ENCODE assay signal across 18 cellular contexts in the genomic region with DNA sequence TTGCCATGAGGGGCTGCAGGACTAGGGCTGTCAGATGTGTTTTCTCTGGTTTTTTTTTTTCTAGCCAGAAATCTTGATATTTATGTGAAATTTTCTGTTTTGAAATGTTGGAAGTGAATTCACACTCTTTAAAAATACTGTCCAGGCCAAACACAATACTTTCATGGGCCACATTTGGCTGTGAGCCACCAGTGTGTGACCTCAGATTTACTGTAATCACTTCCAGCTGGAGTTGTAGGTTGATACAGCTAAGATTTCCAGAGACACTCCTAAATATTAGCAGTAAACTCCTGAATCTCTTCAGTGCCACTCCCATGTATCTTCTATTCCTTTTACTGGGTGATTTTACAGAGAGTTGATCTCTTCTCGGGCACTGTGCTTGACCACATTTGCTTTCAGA.
A peak's percentile ranks its signal among the peaks of the same experiment; 100 is the strongest.
DNase-seq lines count a peak whose midpoint lies in the region; ATAC-seq and TF ChIP-seq lines count a peak whose summit lies in the region.
"Had no signal": no experiment of that assay in that cellular context is flagged by ENCODE, and none has a peak within 500 bp of the region (broad histone marks: within the 10 kb centered on the region; RNA-seq: fewer than 3 reads in every experiment).

No MANE protein-coding gene starts in this region.

- H3K9me3 Mint-ChIP-seq in progenitor cell of endocrine pancreas (ENCODE audit: low read depth), result peaks cover 8% of the 10 kb centered on the region
- H3K9me3 Mint-ChIP-seq: activated T-helper 17 cell treated with anti-CD3 and anti-CD28 coated beads, Interleukin-2, amount 50 U/mL, for 72 hours; stimulated activated naive CD8-positive, alpha-beta T cell treated with anti-CD3 and anti-CD28 coated beads, Interleukin-15, Interleukin-2, amounts not matched to agents 100 ng/mL and 50 ng/mL, for 24 hours had no signal

- no peak overlapping the region for H3K27ac Mint-ChIP-seq in progenitor cell of endocrine pancreas
- H3K27ac Mint-ChIP-seq: activated CD4-positive, alpha-beta T cell treated with anti-CD3 and anti-CD28 coated beads, Interleukin-2, amount 10 ng/mL, durations not matched to agents 7 days and 5 days; activated T-helper 17 cell treated with anti-CD3 and anti-CD28 coated beads, Interleukin-2, amount 50 U/mL, for 72 hours; CD4-positive, alpha-beta memory T cell; stimulated activated naive CD8-positive, alpha-beta T cell treated with anti-CD3 and anti-CD28 coated beads, Interleukin-15, Interleukin-2, amounts not matched to agents 100 ng/mL and 50 ng/mL, for 24 hours; T-helper 2 cell treated with Interferon-gamma antibody and Interleukin-4, amounts not matched to agents 5 μg/mL and 100 μg/mL, for 36 hours had no signal

- intact Hi-C loops in upper lobe of right lung (cut with DNase I), result no loop called here

- ATAC-seq in activated CD4-positive, CD25-positive, alpha-beta regulatory T cell treated with anti-CD3 and anti-CD28 coated beads, Interleukin-2, amount 50 U/mL, for 24 hours, result no peak
- ATAC-seq in upper lobe of right lung, result no peak
- ATAC-seq: activated T-helper 17 cell treated with anti-CD3 and anti-CD28 coated beads, Interleukin-2, amount 50 U/mL, for 72 hours had no signal

- no peak overlapping the region for H3K4me3 Mint-ChIP-seq in progenitor cell of endocrine pancreas (ENCODE audit: low read depth)
- H3K4me3 Mint-ChIP-seq: activated CD4-positive, alpha-beta T cell treated with anti-CD3 and anti-CD28 coated beads, Interleukin-2, amount 10 ng/mL, durations not matched to agents 7 days and 5 days; activated T-helper 17 cell treated with anti-CD3 and anti-CD28 coated beads, Interleukin-2, amount 50 U/mL, for 72 hours; CD4-positive, alpha-beta memory T cell; stimulated activated naive CD8-positive, alpha-beta T cell treated with anti-CD3 and anti-CD28 coated beads, Interleukin-15, Interleukin-2, amounts not matched to agents 100 ng/mL and 50 ng/mL, for 24 hours; T-helper 2 cell treated with Interferon-gamma antibody and Interleukin-4, amounts not matched to agents 5 μg/mL and 100 μg/mL, for 36 hours had no signal

- no peak overlapping the region for H3K4me3 ChIP-seq in upper lobe of right lung
- H3K4me3 ChIP-seq: cardiac muscle cell had no signal

- no peaks in the 10 kb centered on the region for H3K27me3 ChIP-seq in upper lobe of right lung
- H3K27me3 ChIP-seq: cardiac muscle cell had no signal

- H3K4me1 Mint-ChIP-seq in progenitor cell of endocrine pancreas (ENCODE audit: low read depth), result peaks cover 3% of the 10 kb centered on the region
- H3K4me1 Mint-ChIP-seq: activated CD4-positive, alpha-beta T cell treated with anti-CD3 and anti-CD28 coated beads, Interleukin-2, amount 10 ng/mL, durations not matched to agents 7 days and 5 days had no signal

- H3K4me1 ChIP-seq in upper lobe of right lung, result peaks cover 5% of the 10 kb centered on the region

- TF ChIP-seq CTCF in upper lobe of right lung (IDR thresholded peaks at IDR 0.05) (no peak), progenitor cell of endocrine pancreas (IDR thresholded peaks at IDR 0.05; ENCODE audit: unreplicated experiment) (no peak)

- H3K9me3 ChIP-seq in upper lobe of right lung, result no peaks in the 10 kb centered on the region

- H3K36me3 ChIP-seq in upper lobe of right lung, result no peaks in the 10 kb centered on the region
- H3K36me3 ChIP-seq: cardiac muscle cell had no signal

- H3K27ac ChIP-seq in upper lobe of right lung, result no peak overlapping the region
- H3K27ac ChIP-seq: cardiac muscle cell, RWPE1 had no signal

- no peaks in the 10 kb centered on the region for H3K36me3 Mint-ChIP-seq in progenitor cell of endocrine pancreas (ENCODE audit: insufficient read depth)

- H3K27me3 Mint-ChIP-seq in progenitor cell of endocrine pancreas, result no peaks in the 10 kb centered on the region
- H3K27me3 Mint-ChIP-seq: activated CD4-positive, alpha-beta T cell treated with anti-CD3 and anti-CD28 coated beads, Interleukin-2, amount 10 ng/mL, durations not matched to agents 7 days and 5 days; activated T-helper 17 cell treated with anti-CD3 and anti-CD28 coated beads, Interleukin-2, amount 50 U/mL, for 72 hours; CD4-positive, alpha-beta memory T cell; stimulated activated naive CD8-positive, alpha-beta T cell treated with anti-CD3 and anti-CD28 coated beads, Interleukin-15, Interleukin-2, amounts not matched to agents 100 ng/mL and 50 ng/mL, for 24 hours had no signal

- peak; percentile 53 for DNase-seq in Daoy (ENCODE audit: low read depth)
- peak; percentile 65 for DNase-seq in RPMI7951 (ENCODE audit: low read depth)
- peak; percentile 88 for DNase-seq in fibroblast of gingiva (ENCODE audit: low read depth)
- peak; percentile 19 for DNase-seq in pulmonary artery endothelial cell (ENCODE audit: low read depth, low spot score)
- no peak for DNase-seq in upper lobe of right lung
- DNase-seq in NCI-H1436 (lab: John Stamatoyannopoulos, UW), result no peak
- no peak for DNase-seq in progenitor cell of endocrine pancreas (ENCODE audit: low spot score, unreplicated experiment)
- DNase-seq: activated CD4-positive, alpha-beta T cell treated with anti-CD3 and anti-CD28 coated beads, Interleukin-2, amount 10 ng/mL, durations not matched to agents 7 days and 5 days; CD4-positive, alpha-beta memory T cell; kidney; NCI-H1694; NCI-H526 had no signal

Comparison
In these comparisons a context has a peak if more than half of its experiments do, and no peak if none do; other contexts are left out.
1. DNase-seq: peak in Daoy (single experiment), RPMI7951 (single experiment), fibroblast of gingiva (single experiment) and pulmonary artery endothelial cell (single experiment); none in upper lobe of right lung (single experiment), NCI-H1436 (single experiment) and progenitor cell of endocrine pancreas (single experiment).